Comparison of ENCODE assay signal across 9 cellular contexts in genomic region chr16:2968368-2968737, GRCh38. TPM values are rescaled to one million over a fixed set of nuclear protein-coding genes. Genes with fewer than 3 reads are reported as not detected.
DNase-seq lines count a peak whose midpoint lies in the region; ATAC-seq, FAIRE-seq and TF ChIP-seq lines count a peak whose summit lies in the region.
"Had no signal": no experiment of that assay in that cellular context is flagged by ENCODE, and none has a peak within 500 bp of the region (broad histone marks: within the 10 kb centered on the region; RNA-seq: fewer than 3 reads in every experiment).

No MANE protein-coding gene starts in this region.

- peaks cover 41% of the 10 kb centered on the region for H3K36me3 Mint-ChIP-seq in dendritic cell treated with granulocyte-macrophage colony-stimulating factor and Interleukin-4, amounts not matched to agents 40 ng/mL and 50 ng/mL, for 4 days (ENCODE audit: low read depth)

- CTCF ChIA-PET in HEK293T (lab: Yijun Ruan, JAX), result no interaction called here

- H3K4me3 Mint-ChIP-seq in dendritic cell treated with granulocyte-macrophage colony-stimulating factor and Interleukin-4, amounts not matched to agents 40 ng/mL and 50 ng/mL, for 4 days, result peak overlapping the region; percentile 86

- H3K9me3 ChIP-seq in psoas muscle, result no peaks in the 10 kb centered on the region

- peaks cover 52% of the 10 kb centered on the region for H3K4me1 Mint-ChIP-seq in dendritic cell treated with granulocyte-macrophage colony-stimulating factor and Interleukin-4, amounts not matched to agents 40 ng/mL and 50 ng/mL, for 4 days (ENCODE audit: low read depth)

- H3K27ac Mint-ChIP-seq in dendritic cell treated with granulocyte-macrophage colony-stimulating factor and Interleukin-4, amounts not matched to agents 40 ng/mL and 50 ng/mL, for 4 days, result peak overlapping the region; percentile 71

- ATAC-seq in psoas muscle (no peak), HG03175 (IDR thresholded peaks at IDR 0.05; ENCODE audit: unreplicated experiment) (no peak)

- POLR2A ChIA-PET in HEK293T (lab: Yijun Ruan, JAX), result interaction anchor here (1.6 kb wide), 1 partner anchor 12 kb away, joined by 12 read pairs; the partner anchor contains the start of gene PKMYT1

- no peaks in the 10 kb centered on the region for H3K9me3 Mint-ChIP-seq in dendritic cell treated with granulocyte-macrophage colony-stimulating factor and Interleukin-4, amounts not matched to agents 40 ng/mL and 50 ng/mL, for 4 days

- DNase-seq in GM12891 (ENCODE audit: insufficient read length, low spot score) (no peak), NCI-H2196 treated with DMSO at 0.1 percent for 48 hours (lab: John Stamatoyannopoulos, UW; ENCODE audit: unreplicated experiment) (peak; percentile 35), psoas muscle (no peak), anterior cingulate cortex (lab: John Stamatoyannopoulos, UW) (no peak), HEK293T (ENCODE audit: extremely low spot score) (no peak)
- no peak for DNase-seq in activated CD8-positive, alpha-beta memory T cell treated with anti-CD3 and anti-CD28 coated beads for 24 hours

- WGBS in psoas muscle, 3 donors, result 17 to 22% (median 20%) methylated on average over 18 of the region's 18 CpGs

- peak overlapping the region; percentile 87 for H3K4me3 ChIP-seq in psoas muscle

- H3K27ac ChIP-seq in psoas muscle, result no peak overlapping the region

- intact Hi-C loops in dendritic cell treated with granulocyte-macrophage colony-stimulating factor and Interleukin-4, amounts not matched to agents 40 ng/mL and 50 ng/mL, for 4 days (cut with micrococcal nuclease), result no loop called here
- intact Hi-C loops in psoas muscle (cut with DNase I), result no loop called here

- TF ChIP-seq POLR2A in GM12891 (IDR thresholded peaks at IDR 0.05; ENCODE audit: low read depth, low read length), result no peak

- no peak for TF ChIP-seq CTCF in psoas muscle (IDR thresholded peaks at IDR 0.05)

- H3K27me3 Mint-ChIP-seq in dendritic cell treated with granulocyte-macrophage colony-stimulating factor and Interleukin-4, amounts not matched to agents 40 ng/mL and 50 ng/mL, for 4 days, result peaks cover 46% of the 10 kb centered on the region

- H3K36me3 ChIP-seq in psoas muscle (ENCODE audit: insufficient read depth in 1 of 2, low read depth in 1 of 2), result no peaks in the 10 kb centered on the region

- H3K4me1 ChIP-seq in psoas muscle, result peaks cover 26% of the 10 kb centered on the region

- no peak for FAIRE-seq in GM12891 (lab: Jason Lieb, UNC)

- H3K27me3 ChIP-seq in psoas muscle (ENCODE audit: insufficient read depth in 3 of 3, low read length in 2 of 3), result peaks cover 0 to 53% (median 27%) of the 10 kb centered on the region in 3 donors

TF ChIP-seq in GM12891, 5 proteins besides CTCF, POLR2A, EP300 and RAD21:
- TF ChIP-seq PAX5 (IDR thresholded peaks at IDR 0.05; ENCODE audit: insufficient read depth, low read length, severe bottlenecking) (no peak), POU2F2 (IDR thresholded peaks at IDR 0.05; ENCODE audit: low read depth, low read length) (peak; percentile 48; the same call in 1 of the 2 replicates)

TF ChIP-seq in HEK293T, 16 proteins besides CTCF, POLR2A, EP300 and RAD21:
- TF ChIP-seq FOXA1 (IDR thresholded peaks at IDR 0.05), result no peak
- no peak for TF ChIP-seq CTBP1 (IDR thresholded peaks at IDR 0.05; ENCODE audit: borderline replicate concordance)
- TF ChIP-seq, protein P1, sequence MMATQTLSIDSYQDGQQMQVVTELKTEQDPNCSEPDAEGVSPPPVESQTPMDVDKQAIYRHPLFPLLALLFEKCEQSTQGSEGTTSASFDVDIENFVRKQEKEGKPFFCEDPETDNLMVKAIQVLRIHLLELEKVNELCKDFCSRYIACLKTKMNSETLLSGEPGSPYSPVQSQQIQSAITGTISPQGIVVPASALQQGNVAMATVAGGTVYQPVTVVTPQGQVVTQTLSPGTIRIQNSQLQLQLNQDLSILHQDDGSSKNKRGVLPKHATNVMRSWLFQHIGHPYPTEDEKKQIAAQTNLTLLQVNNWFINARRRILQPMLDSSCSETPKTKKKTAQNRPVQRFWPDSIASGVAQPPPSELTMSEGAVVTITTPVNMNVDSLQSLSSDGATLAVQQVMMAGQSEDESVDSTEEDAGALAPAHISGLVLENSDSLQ (IDR thresholded peaks at IDR 0.05), result no peak
- TF ChIP-seq ELF4 (IDR thresholded peaks at IDR 0.05), result no peak
- TF ChIP-seq ARNT (IDR thresholded peaks at IDR 0.05), result no peak
- no peak for TF ChIP-seq BHLHE40 (IDR thresholded peaks at IDR 0.05; ENCODE audit: borderline replicate concordance)
- no peak for TF ChIP-seq SP1 (IDR thresholded peaks at IDR 0.05)
- no peak for TF ChIP-seq HDGF (IDR thresholded peaks at IDR 0.05; ENCODE audit: borderline replicate concordance)
- TF ChIP-seq SUZ12 (IDR thresholded peaks at IDR 0.05), result no peak
- TF ChIP-seq TARDBP (IDR thresholded peaks at IDR 0.05), result no peak
- no peak for TF ChIP-seq FOXM1 (IDR thresholded peaks at IDR 0.05; ENCODE audit: borderline replicate concordance)

RNA-seq across cellular contexts. Expression of gene PAQR4, which starts 0.8 kb away (rescaled TPM):
- 8.9 TPM for polyA plus RNA-seq in GM12891 (2012; ENCODE audit: low read depth, missing spikeins)
- 10 to 100 TPM in 1 of 4 donors, 1 to 10 TPM in 3; 4.6 to 15.9 (median 8.1) TPM for total RNA-seq in psoas muscle
- 10 to 100 TPM; 12.3 to 26.1 (median 15.0) TPM for polyA plus RNA-seq in psoas muscle

RNA-seq across cellular contexts. Expression of gene KREMEN2, which starts 4.3 kb away (rescaled TPM):
- polyA plus RNA-seq in GM12891 (2012; ENCODE audit: low read depth, missing spikeins), result 0.44 TPM
- not detected for total RNA-seq in psoas muscle
- under 1 TPM in 2 of 3 donors, not detected in 1; 0.01 to 0.04 TPM for polyA plus RNA-seq in psoas muscle

RNA-seq across cellular contexts. Expression of gene PKMYT1, which starts 11.9 kb away (rescaled TPM):
- polyA plus RNA-seq in GM12891 (2012; ENCODE audit: low read depth, missing spikeins), result 21.4 TPM
- total RNA-seq in psoas muscle, result 1 to 10 TPM in 1 of 4 donors, under 1 TPM in 3; 0.27 to 1.2 (median 0.56) TPM
- 1 to 10 TPM in 2 of 3 donors, under 1 TPM in 1; 0.84 to 3.7 (median 2.0) TPM for polyA plus RNA-seq in psoas muscle

RNA-seq across cellular contexts. Expression of gene CLDN9, which starts 44.4 kb away (rescaled TPM):
- 0.04 TPM for polyA plus RNA-seq in GM12891 (2012; ENCODE audit: low read depth, missing spikeins)
- total RNA-seq in psoas muscle, result 1 to 10 TPM in 1 of 4 donors, under 1 TPM in 3; 0.17 to 2.2 (median 0.86) TPM
- polyA plus RNA-seq in psoas muscle, result 1 to 10 TPM in 1 of 3 donors, under 1 TPM in 2; 0.12 to 1.3 (median 0.18) TPM
- total RNA-seq: M059J had no signal

RNA-seq across cellular contexts. Expression of gene CLDN6, which starts 49.6 kb away (rescaled TPM):
- polyA plus RNA-seq in GM12891 (2012; ENCODE audit: low read depth, missing spikeins), result not detected
- total RNA-seq in psoas muscle, result not detected
- polyA plus RNA-seq in psoas muscle, result 1 to 10 TPM in 1 of 3 donors, under 1 TPM in 2; 0.05 to 5.5 (median 0.45) TPM
